In genomic region chr14:74475678-74476077, GRCh38 we compare ENCODE assay signal across 18 cellular contexts. TPM values are rescaled to one million over a fixed set of nuclear protein-coding genes. Genes with fewer than 3 reads are reported as not detected.
DNase-seq lines count a peak whose midpoint lies in the region; ATAC-seq and TF ChIP-seq lines count a peak whose summit lies in the region.
"Had no signal": no experiment of that assay in that cellular context is flagged by ENCODE, and none has a peak within 500 bp of the region (broad histone marks: within the 10 kb centered on the region; RNA-seq: fewer than 3 reads in every experiment).

No MANE protein-coding gene starts in this region.

- TF ChIP-seq CTCF in RWPE2 (IDR thresholded peaks at IDR 0.05; ENCODE audit: poor library complexity, severe bottlenecking), result no peak
- no peak for TF ChIP-seq CTCF in osteoblast (IDR thresholded peaks at IDR 0.05; ENCODE audit: extremely low read depth, low read depth, low read length)
- TF ChIP-seq CTCF in osteocyte (IDR thresholded peaks at IDR 0.05), result no peak

- H3K79me2 ChIP-seq in osteoblast (ENCODE audit: insufficient read depth, low read length), result no peaks in the 10 kb centered on the region

- H3K4me1 Mint-ChIP-seq in osteocyte (ENCODE audit: unreplicated experiment), result no peaks in the 10 kb centered on the region

- H3K4me1 ChIP-seq in RWPE2 (ENCODE audit: insufficient read depth, poor library complexity, severe bottlenecking) (peaks cover 2% of the 10 kb centered on the region), osteoblast (ENCODE audit: insufficient read depth, low read length) (peaks cover 14% of the 10 kb centered on the region)
- H3K4me1 ChIP-seq: lower lobe of right lung had no signal

- H3K9me3 ChIP-seq in RWPE2 (ENCODE audit: severe bottlenecking) (no peaks in the 10 kb centered on the region), osteoblast (ENCODE audit: low read depth, low read length) (no peaks in the 10 kb centered on the region)
- H3K9me3 ChIP-seq: heart right ventricle, lower lobe of right lung, tibial nerve had no signal

- H3K27me3 ChIP-seq in RWPE2 (ENCODE audit: insufficient read depth, poor library complexity, severe bottlenecking), result no peaks in the 10 kb centered on the region
- no peaks in the 10 kb centered on the region for H3K27me3 ChIP-seq in osteoblast (ENCODE audit: insufficient read depth, low read length)
- H3K27me3 ChIP-seq: heart right ventricle, tibial nerve had no signal

- DNase-seq in GM04504 (ENCODE audit: low read depth) (peak; percentile 41), RWPE2 (ENCODE audit: low spot score) (no peak), osteoblast (ENCODE audit: insufficient read length, low spot score, missing footprints) (peak; percentile 82), osteocyte (ENCODE audit: extremely low spot score, unreplicated experiment) (no peak), NCI-H748 treated with DMSO at 0.1 percent for 48 hours (lab: John Stamatoyannopoulos, UW) (no peak), iPS-NIHi11 (ENCODE audit: low spot score) (no peak)
- DNase-seq: activated naive CD4-positive, alpha-beta T cell treated with anti-CD3 and anti-CD28 coated beads for 36 hours; lower lobe of right lung; NCI-H146; NCI-H526; occipital lobe had no signal

- H3K4me3 ChIP-seq in RWPE2 (ENCODE audit: severe bottlenecking) (no peak overlapping the region), osteoblast (ENCODE audit: insufficient read depth, low read length) (no peak overlapping the region)
- H3K4me3 ChIP-seq: heart right ventricle, lower lobe of right lung, tibial nerve had no signal

- H3K36me3 ChIP-seq in RWPE2 (ENCODE audit: low read depth), result peaks cover 46% of the 10 kb centered on the region
- peaks cover 7% of the 10 kb centered on the region for H3K36me3 ChIP-seq in osteoblast (ENCODE audit: insufficient read depth, low read length)

- no peaks in the 10 kb centered on the region for H3K9me3 Mint-ChIP-seq in osteocyte (ENCODE audit: unreplicated experiment)
- H3K9me3 Mint-ChIP-seq: activated naive CD4-positive, alpha-beta T cell treated with anti-CD3 and anti-CD28 coated beads for 36 hours had no signal

- H3K36me3 Mint-ChIP-seq in osteocyte (ENCODE audit: unreplicated experiment), result peaks cover 65% of the 10 kb centered on the region

- H3K27me3 Mint-ChIP-seq in osteocyte (ENCODE audit: unreplicated experiment), result no peaks in the 10 kb centered on the region
- H3K27me3 Mint-ChIP-seq: IgD-negative memory B cell had no signal

- H3K27ac ChIP-seq in RWPE2 (ENCODE audit: poor library complexity, severe bottlenecking) (no peak overlapping the region), osteoblast (ENCODE audit: low read depth, low read length) (peak overlapping the region; percentile 64)
- H3K27ac ChIP-seq: lower lobe of right lung, tibial nerve had no signal

- ATAC-seq in RWPE2 (ENCODE audit: low read depth), result peak; percentile 64
- ATAC-seq in esophagus mucosa, result peak; percentile 41
- ATAC-seq in HG02763 (IDR thresholded peaks at IDR 0.05; ENCODE audit: unreplicated experiment), result no peak
- ATAC-seq: lower lobe of right lung had no signal

- peak overlapping the region; percentile 78 for H2AFZ ChIP-seq in osteoblast (ENCODE audit: low read length)

- H3K4me3 Mint-ChIP-seq in osteocyte (ENCODE audit: unreplicated experiment), result no peak overlapping the region
- H3K4me3 Mint-ChIP-seq: activated naive CD4-positive, alpha-beta T cell treated with anti-CD3 and anti-CD28 coated beads for 36 hours; IgD-negative memory B cell had no signal

- no peaks in the 10 kb centered on the region for H4K20me1 ChIP-seq in osteoblast (ENCODE audit: insufficient read depth, low read length)

- H3K4me2 ChIP-seq in osteoblast (ENCODE audit: insufficient read depth, low read length), result no peak overlapping the region

- H3K27ac Mint-ChIP-seq in osteocyte (ENCODE audit: unreplicated experiment), result no peak overlapping the region
- H3K27ac Mint-ChIP-seq: activated naive CD4-positive, alpha-beta T cell treated with anti-CD3 and anti-CD28 coated beads for 36 hours had no signal

RNA-seq across cellular contexts. Expression of gene NPC2, which starts 17.4 kb away (rescaled TPM):
- total RNA-seq in esophagus mucosa, result 100 TPM
- 266 and 291 TPM in 2 replicates for total RNA-seq in osteoblast
- 524 and 529 TPM in 2 replicates for total RNA-seq in osteocyte

RNA-seq across cellular contexts. Expression of gene ISCA2, which starts 17.9 kb away (rescaled TPM):
- total RNA-seq in esophagus mucosa (16.4 TPM), osteoblast (8.7 and 18.6 TPM in 2 replicates), osteocyte (22.4 and 26.3 TPM in 2 replicates)

RNA-seq across cellular contexts. Expression of gene SYNDIG1L, which starts 49.7 kb away (rescaled TPM):
- total RNA-seq in esophagus mucosa, result not detected
- not detected in 2 replicates for total RNA-seq in osteoblast
- 0.26 TPM in 1 of 2 replicates, not detected in the other for total RNA-seq in osteocyte
- total RNA-seq: activated CD8-positive, alpha-beta memory T cell treated with anti-CD3 and anti-CD28 coated beads for 36 hours; activated naive CD4-positive, alpha-beta T cell treated with anti-CD3 and anti-CD28 coated beads for 36 hours; dermis microvascular lymphatic vessel endothelial cell; tibial nerve had no signal

Comparison
In these comparisons a context has a peak if more than half of its experiments do, and no peak if none do; other contexts are left out.
1. DNase-seq: peak in GM04504 (single experiment) and osteoblast (single experiment); none in RWPE2 (single experiment), osteocyte (single experiment), NCI-H748 treated with DMSO at 0.1 percent for 48 hours (single experiment) and iPS-NIHi11 (single experiment).